21 cellular contexts compared by ENCODE assay signal in the genomic region with DNA sequence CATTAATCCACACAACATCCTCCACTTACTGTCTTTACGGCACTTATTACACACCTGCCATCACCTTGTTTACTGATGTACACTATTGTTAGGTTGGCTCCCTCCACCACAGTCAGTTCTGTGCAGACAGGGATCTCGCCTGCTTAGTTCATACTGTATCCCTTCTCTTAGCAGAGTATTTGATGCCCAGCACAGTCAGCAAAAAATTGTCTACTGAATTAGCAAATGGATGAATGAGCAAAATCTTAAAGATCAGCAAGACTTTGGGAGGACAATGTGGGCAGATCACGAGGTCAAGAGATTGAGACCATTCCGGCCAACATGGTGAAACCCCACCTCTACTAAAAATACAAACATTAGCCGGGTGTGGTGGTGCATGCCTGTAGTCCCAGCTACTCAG.
"Had no signal": no experiment of that assay in that cellular context is flagged by ENCODE, and none has a peak within 500 bp of the region (broad histone marks: within the 10 kb centered on the region; RNA-seq: fewer than 3 reads in every experiment).

No MANE protein-coding gene starts in this region.

- H3K4me3 ChIP-seq: SJSA1, SK-N-MC had no signal

- DNase-seq: Kasumi-1, MV-4-11, NCI-H1048, NCI-H1105, NCI-H1417, NCI-H1436 treated with DMSO at 0.1 percent for 48 hours, NCI-H1694, NCI-H187 treated with DMSO at 0.1 percent for 48 hours, NCI-H2029 treated with DMSO at 0.1 percent for 48 hours, NCI-H2171, NCI-H345, NCI-H446 treated with DMSO at 0.1 percent for 48 hours, NCI-H510A treated with DMSO at 0.1 percent for 48 hours, NCI-H774, Right ventricle myocardium superior, RPMI8226, SIG-M5 had no signal

- H3K27me3 ChIP-seq: SJSA1 had no signal

- H3K9ac ChIP-seq: KMS-11 had no signal

- H3K4me2 ChIP-seq: KMS-11 had no signal

- H3K36me3 ChIP-seq: SJSA1 had no signal

- H3K9me3 ChIP-seq: SJSA1 had no signal

- FAIRE-seq: RCC 7860 had no signal
